ENCODE assay signal across 8 cellular contexts in genomic region chr7:7183061-7183832, GRCh38. TPM values are rescaled to one million over a fixed set of nuclear protein-coding genes. Genes with fewer than 3 reads are reported as not detected.
DNase-seq lines count a peak whose midpoint lies in the region; ATAC-seq and TF ChIP-seq lines count a peak whose summit lies in the region.

No MANE protein-coding gene starts in this region.

- no peaks in the 10 kb centered on the region for H3K27me3 Mint-ChIP-seq in activated T-helper 1 cell treated with anti-CD3 and anti-CD28 coated beads, Interleukin-12 subunit alpha, Interleukin-12 subunit beta, Interleukin-2, Interleukin-4 antibody, amounts not matched to agents 30 ng/mL and 10 ng/mL and 1 ng/mL, durations not matched to agents 14 hours and 24 hours and 36 hours (ENCODE audit: insufficient read depth)

- peaks cover 8% of the 10 kb centered on the region for H3K36me3 Mint-ChIP-seq in activated T-helper 1 cell treated with anti-CD3 and anti-CD28 coated beads, Interleukin-12 subunit alpha, Interleukin-12 subunit beta, Interleukin-2, Interleukin-4 antibody, amounts not matched to agents 30 ng/mL and 10 ng/mL and 1 ng/mL, durations not matched to agents 14 hours and 24 hours and 36 hours (ENCODE audit: low read depth)

- ATAC-seq in GM18517 (IDR thresholded peaks at IDR 0.05; ENCODE audit: unreplicated experiment) (peak; percentile 6), HG03025 (IDR thresholded peaks at IDR 0.05; ENCODE audit: low FRiP score, unreplicated experiment) (peak; percentile 39)

- peaks cover 28% of the 10 kb centered on the region for H3K4me1 ChIP-seq in ACC112 (ENCODE audit: control insufficient read depth, insufficient read depth, low read length, unreplicated experiment)
- peaks cover 4 to 15% of the 10 kb centered on the region in 2 donors for H3K4me1 ChIP-seq in thyroid gland

- H3K9ac ChIP-seq in neural cell (ENCODE audit: low read length): peak overlapping the region; percentile 90

- H3K4me2 ChIP-seq in neural cell (ENCODE audit: low read length): peak overlapping the region; percentile 66

- no peaks in the 10 kb centered on the region for H4K20me1 ChIP-seq in neural cell (ENCODE audit: insufficient read depth)

- DNase-seq in NCI-H510A treated with DMSO at 0.1 percent for 48 hours (lab: John Stamatoyannopoulos, UW): peak; percentile 61
- peak; percentile 51 for DNase-seq in activated T-helper 1 cell treated with anti-CD3 and anti-CD28 coated beads, Interleukin-12 subunit alpha, Interleukin-12 subunit beta, Interleukin-2, Interleukin-4 antibody, amounts not matched to agents 30 ng/mL and 10 ng/mL and 1 ng/mL, durations not matched to agents 14 hours and 24 hours and 36 hours (ENCODE audit: low spot score)
- peak; percentile 19 for DNase-seq in fibroblast of mammary gland (ENCODE audit: low read depth)
- peak; percentile 85 to 86 for DNase-seq in thyroid gland

- H3K27ac ChIP-seq in ACC112 (ENCODE audit: low read depth, low read length): peak overlapping the region; percentile 64
- H3K27ac ChIP-seq in neural cell (ENCODE audit: low read length): peak overlapping the region; percentile 87
- peak overlapping the region; percentile 85 to 96 (median 87) for H3K27ac ChIP-seq in thyroid gland

- H3K79me2 ChIP-seq in ACC112 (ENCODE audit: control insufficient read depth, insufficient read depth, low read length, unreplicated experiment) (peaks cover 72% of the 10 kb centered on the region), neural cell (replicated peaks; ENCODE audit: insufficient read depth, low read length) (peaks cover 34% of the 10 kb centered on the region)

- H3K27me3 ChIP-seq in ACC112 (ENCODE audit: insufficient read depth, low read length): no peaks in the 10 kb centered on the region
- no peaks in the 10 kb centered on the region for H3K27me3 ChIP-seq in neural cell (ENCODE audit: insufficient read depth, low read depth, low read length)
- no peaks in the 10 kb centered on the region for H3K27me3 ChIP-seq in thyroid gland

- H2AFZ ChIP-seq in ACC112 (ENCODE audit: low read length, unreplicated experiment) (peak overlapping the region; percentile 84), neural cell (ENCODE audit: low read depth, low read length) (peak overlapping the region; percentile 61)

- no peaks in the 10 kb centered on the region for H3K9me3 Mint-ChIP-seq in activated T-helper 1 cell treated with anti-CD3 and anti-CD28 coated beads, Interleukin-12 subunit alpha, Interleukin-12 subunit beta, Interleukin-2, Interleukin-4 antibody, amounts not matched to agents 30 ng/mL and 10 ng/mL and 1 ng/mL, durations not matched to agents 14 hours and 24 hours and 36 hours

- no peak for TF ChIP-seq EP300 in neural cell (conservative IDR thresholded peaks at IDR 0.05; ENCODE audit: poor library complexity, severe bottlenecking)

- no peak for TF ChIP-seq CTCF in fibroblast of mammary gland (conservative IDR thresholded peaks at IDR 0.05; ENCODE audit: control insufficient read depth, insufficient read depth, low read depth, low read length)
- TF ChIP-seq CTCF in neural cell (IDR thresholded peaks at IDR 0.05; ENCODE audit: poor library complexity, severe bottlenecking): no peak
- TF ChIP-seq CTCF in thyroid gland (IDR thresholded peaks at IDR 0.05): no peak

- peak overlapping the region; percentile 85 for H3K27ac Mint-ChIP-seq in activated T-helper 1 cell treated with anti-CD3 and anti-CD28 coated beads, Interleukin-12 subunit alpha, Interleukin-12 subunit beta, Interleukin-2, Interleukin-4 antibody, amounts not matched to agents 30 ng/mL and 10 ng/mL and 1 ng/mL, durations not matched to agents 14 hours and 24 hours and 36 hours

- H3F3A ChIP-seq in neural cell (ENCODE audit: insufficient read depth, low read length, poor library complexity, severe bottlenecking): peaks cover 10% of the 10 kb centered on the region

- no peaks in the 10 kb centered on the region for H3K9me2 ChIP-seq in neural cell (ENCODE audit: insufficient read depth, low read length)

- H3K4me1 Mint-ChIP-seq in activated T-helper 1 cell treated with anti-CD3 and anti-CD28 coated beads, Interleukin-12 subunit alpha, Interleukin-12 subunit beta, Interleukin-2, Interleukin-4 antibody, amounts not matched to agents 30 ng/mL and 10 ng/mL and 1 ng/mL, durations not matched to agents 14 hours and 24 hours and 36 hours (ENCODE audit: low read depth): peaks cover 6% of the 10 kb centered on the region

- H3K36me3 ChIP-seq in ACC112 (ENCODE audit: insufficient read depth, low read length): 0 out of 2 replicates have a peak, but pooled peaks cover 8% of the 10 kb centered on the region
- no peaks in the 10 kb centered on the region for H3K36me3 ChIP-seq in neural cell (ENCODE audit: insufficient read depth, low read length)
- H3K36me3 ChIP-seq in thyroid gland: no peaks in the 10 kb centered on the region

- no peak for TF ChIP-seq POLR2A in thyroid gland (IDR thresholded peaks at IDR 0.05)

- no peak for TF ChIP-seq RAD21 in neural cell (conservative IDR thresholded peaks at IDR 0.05)

- intact Hi-C loops in activated T-helper 1 cell treated with anti-CD3 and anti-CD28 coated beads, Interleukin-12 subunit alpha, Interleukin-12 subunit beta, Interleukin-2, Interleukin-4 antibody, amounts not matched to agents 30 ng/mL and 10 ng/mL and 1 ng/mL, durations not matched to agents 14 hours and 24 hours and 36 hours (cut with micrococcal nuclease): loop anchor here (2.0 to 5.0 kb wide), 5 partner anchors 239 to 944 kb away; partner anchors contain the start of genes ZNF12 and ZNF316
- intact Hi-C loops in thyroid gland (cut with DNase I): loop anchor here (5.0 kb wide), 1 partner anchor 81 kb away; no protein-coding TSS in a partner anchor

- H3K4me3 ChIP-seq in ACC112 (ENCODE audit: low read depth, low read length): peak overlapping the region; percentile 98
- H3K4me3 ChIP-seq in fibroblast of mammary gland (ENCODE audit: control insufficient read depth, low read depth, low read length): peak overlapping the region; percentile 85
- peak overlapping the region; percentile 83 for H3K4me3 ChIP-seq in neural cell (ENCODE audit: low read length)
- H3K4me3 ChIP-seq in thyroid gland (replicated peaks in 1 of 3): peak overlapping the region; percentile 23 to 68 (median 64)

- H3K9me3 ChIP-seq in neural cell (ENCODE audit: low read length) (no peaks in the 10 kb centered on the region), thyroid gland (no peaks in the 10 kb centered on the region)

- 5% methylated on average over 12 to 13 of the region's 44 CpGs for WGBS in thyroid gland, 2 donors

- peak overlapping the region; percentile 94 for H3K4me3 Mint-ChIP-seq in activated T-helper 1 cell treated with anti-CD3 and anti-CD28 coated beads, Interleukin-12 subunit alpha, Interleukin-12 subunit beta, Interleukin-2, Interleukin-4 antibody, amounts not matched to agents 30 ng/mL and 10 ng/mL and 1 ng/mL, durations not matched to agents 14 hours and 24 hours and 36 hours

TF ChIP-seq in neural cell, 6 proteins besides CTCF, POLR2A, EP300 and RAD21:
- TF ChIP-seq EZH2 (IDR thresholded peaks at IDR 0.05; ENCODE audit: borderline replicate concordance, insufficient read depth, low read length, poor library complexity, severe bottlenecking) (no peak), REST (IDR thresholded peaks at IDR 0.05; ENCODE audit: borderline replicate concordance) (no peak), SMC3 (conservative IDR thresholded peaks at IDR 0.05; ENCODE audit: poor library complexity) (no peak), POLR2AphosphoS5 (IDR thresholded peaks at IDR 0.05) (no peak), TAF1 (IDR thresholded peaks at IDR 0.05; ENCODE audit: low read depth) (no peak), MXI1 (conservative IDR thresholded peaks at IDR 0.05; ENCODE audit: poor library complexity, severe bottlenecking) (no peak)
TF ChIP-seq in neural cell: peak in this region for 0.

RNA-seq across cellular contexts. Expression of gene C1GALT1, which starts 0.9 kb away (rescaled TPM):
- 35.8 and 41.4 TPM in 2 replicates for total RNA-seq in activated T-helper 1 cell treated with anti-CD3 and anti-CD28 coated beads, Interleukin-12 subunit alpha, Interleukin-12 subunit beta, Interleukin-2, Interleukin-4 antibody, amounts not matched to agents 30 ng/mL and 10 ng/mL and 1 ng/mL, durations not matched to agents 14 hours and 24 hours and 36 hours
- 13.9 and 25.0 TPM in 2 replicates for polyA plus RNA-seq in neural cell
- polyA minus RNA-seq in neural cell: 25.8 and 36.6 TPM in 2 replicates
- 10 to 100 TPM; 42.9 to 99.9 (median 54.6) TPM for total RNA-seq in thyroid gland

Comparison
In these comparisons a context has a peak if more than half of its experiments do, and no peak if none do; other contexts are left out.
1. Peak in every context shown above with its lines: DNase-seq, ATAC-seq, H3K4me3 ChIP-seq and H3K27ac ChIP-seq.
2. DNase-seq: peak in every context shown above with its lines; median percentile 86 in thyroid gland; 61 in NCI-H510A treated with DMSO at 0.1 percent for 48 hours; 51 in activated T-helper 1 cell treated with anti-CD3 and anti-CD28 coated beads, Interleukin-12 subunit alpha, Interleukin-12 subunit beta, Interleukin-2, Interleukin-4 antibody, amounts not matched to agents 30 ng/mL and 10 ng/mL and 1 ng/mL, durations not matched to agents 14 hours and 24 hours and 36 hours; 19 in fibroblast of mammary gland.